Comparison of ENCODE assay signal across 1 cellular context in genomic region chrX:52875436-52875835, GRCh38. TPM values are rescaled to one million over a fixed set of nuclear protein-coding genes. Genes with fewer than 3 reads are reported as not detected.
"Had no signal": no experiment of that assay in that cellular context is flagged by ENCODE, and none has a peak within 500 bp of the region (broad histone marks: within the 10 kb centered on the region; RNA-seq: fewer than 3 reads in every experiment).

No MANE protein-coding gene starts in this region.

RNA-seq across cellular contexts. Expression of gene XAGE3, which starts 7.6 kb away (rescaled TPM):
- total RNA-seq: GM12878 had no signal
- polyA plus RNA-seq: GM12878 had no signal
